ENCODE assay signal across 14 cellular contexts in the genomic region with DNA sequence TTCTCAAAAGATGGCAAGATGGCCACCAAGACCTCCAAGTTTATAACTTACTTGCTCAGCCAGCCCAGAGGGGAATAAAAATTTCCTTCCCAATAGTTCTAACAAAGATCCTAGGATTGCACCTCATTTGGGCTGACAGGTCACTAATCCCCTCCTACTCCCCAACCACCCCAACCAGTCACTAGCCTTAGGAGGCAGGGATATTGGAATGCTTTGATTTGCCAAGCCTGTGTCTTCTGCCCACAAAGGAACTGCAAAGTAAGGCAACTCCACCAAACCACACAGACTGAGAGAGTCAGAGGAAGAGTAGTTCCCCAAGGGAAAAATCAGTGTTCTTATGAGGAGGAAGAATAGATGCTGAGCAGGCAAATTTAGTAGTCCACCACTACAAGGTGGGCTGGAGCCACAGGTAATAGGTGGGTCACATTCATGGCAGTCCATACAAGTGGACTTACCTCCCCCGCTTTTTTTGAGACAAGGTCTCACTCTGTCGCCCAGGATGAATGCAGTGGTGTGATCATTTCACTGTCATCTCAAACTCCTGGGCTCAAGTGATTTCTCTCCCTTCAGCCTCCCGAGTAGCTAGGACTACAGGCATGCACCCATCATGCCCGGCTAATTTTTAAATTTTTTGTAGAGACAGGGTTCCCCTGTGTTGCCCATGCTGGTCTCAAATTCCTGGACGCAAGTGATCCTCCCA. TPM values are rescaled to one million over a fixed set of nuclear protein-coding genes. Genes with fewer than 3 reads are reported as not detected.
DNase-seq lines count a peak whose midpoint lies in the region; ATAC-seq and TF ChIP-seq lines count a peak whose summit lies in the region.
"Had no signal": no experiment of that assay in that cellular context is flagged by ENCODE, and none has a peak within 500 bp of the region (broad histone marks: within the 10 kb centered on the region; RNA-seq: fewer than 3 reads in every experiment).

No MANE protein-coding gene starts in this region.

- peaks cover under 1% of the 10 kb centered on the region for H3K36me3 Mint-ChIP-seq in osteocyte (ENCODE audit: unreplicated experiment)

- TF ChIP-seq CTCF in osteocyte (IDR thresholded peaks at IDR 0.05) = no peak

- no peaks in the 10 kb centered on the region for H3K9me3 Mint-ChIP-seq in osteocyte (ENCODE audit: unreplicated experiment)
- H3K9me3 Mint-ChIP-seq: stimulated activated naive CD8-positive, alpha-beta T cell treated with anti-CD3 and anti-CD28 coated beads, Interleukin-15, amount 100 ng/mL, for 72 hours had no signal

- no peaks in the 10 kb centered on the region for H3K27me3 Mint-ChIP-seq in osteocyte (ENCODE audit: unreplicated experiment)
- H3K27me3 Mint-ChIP-seq: stimulated activated naive CD8-positive, alpha-beta T cell treated with anti-CD3 and anti-CD28 coated beads, Interleukin-15, amount 100 ng/mL, for 72 hours had no signal

- DNase-seq in GM03348 (ENCODE audit: low spot score) (peak; percentile 70), RPMI7951 (ENCODE audit: low read depth) (peak; percentile 64), fibroblast of peridontal ligament (ENCODE audit: extremely low read depth) (peak; percentile 71), osteocyte (ENCODE audit: extremely low spot score, unreplicated experiment) (no peak), KG1 (lab: John Stamatoyannopoulos, UW) (no peak)
- DNase-seq: amygdala; DMS 273 treated with DMSO at 0.1 percent for 48 hours; kidney; NCI-H2171 treated with DMSO at 0.1 percent for 48 hours; occipital lobe; stimulated activated naive CD8-positive, alpha-beta T cell treated with anti-CD3 and anti-CD28 coated beads, Interleukin-15, amount 100 ng/mL, for 72 hours had no signal

- peak overlapping the region; percentile 57 for H3K27ac Mint-ChIP-seq in osteocyte (ENCODE audit: unreplicated experiment)
- H3K27ac Mint-ChIP-seq: stimulated activated naive CD8-positive, alpha-beta T cell treated with anti-CD3 and anti-CD28 coated beads, Interleukin-15, amount 100 ng/mL, for 72 hours had no signal

- ATAC-seq in HG02938 (IDR thresholded peaks at IDR 0.05; ENCODE audit: unreplicated experiment) (no peak), GM19397 (IDR thresholded peaks at IDR 0.05; ENCODE audit: unreplicated experiment) (no peak)
- ATAC-seq: Panc1; stimulated activated naive CD8-positive, alpha-beta T cell treated with anti-CD3 and anti-CD28 coated beads, Interleukin-15, amount 100 ng/mL, for 72 hours had no signal

- peaks cover 48% of the 10 kb centered on the region for H3K4me1 Mint-ChIP-seq in osteocyte (ENCODE audit: unreplicated experiment)

- no peak overlapping the region for H3K4me3 Mint-ChIP-seq in osteocyte (ENCODE audit: unreplicated experiment)
- H3K4me3 Mint-ChIP-seq: stimulated activated naive CD8-positive, alpha-beta T cell treated with anti-CD3 and anti-CD28 coated beads, Interleukin-15, amount 100 ng/mL, for 72 hours had no signal

RNA-seq across cellular contexts. Expression of gene TMEM39B, which starts 3.7 kb away (rescaled TPM):
- total RNA-seq in RPMI7951 (2014; rRNA removed; shearing (Covaris generic)) = 6.9 and 13.0 TPM in 2 replicates
- total RNA-seq in osteocyte = 22.9 and 25.0 TPM in 2 replicates

RNA-seq across cellular contexts. Expression of gene KPNA6, which starts 38.8 kb away (rescaled TPM):
- total RNA-seq in RPMI7951 (2014; rRNA removed; shearing (Covaris generic)) = 39.7 and 40.6 TPM in 2 replicates
- total RNA-seq in osteocyte = 75.3 and 78.2 TPM in 2 replicates

RNA-seq across cellular contexts. Expression of gene KHDRBS1, which starts 55.4 kb away (rescaled TPM):
- 54.4 and 59.0 TPM in 2 replicates for total RNA-seq in RPMI7951 (2014; rRNA removed; shearing (Covaris generic))
- total RNA-seq in osteocyte = 128 and 131 TPM in 2 replicates

Comparison
In these comparisons a context has a peak if more than half of its experiments do, and no peak if none do; other contexts are left out.
1. DNase-seq: peak in GM03348 (single experiment), RPMI7951 (single experiment) and fibroblast of peridontal ligament (single experiment); none in osteocyte (single experiment) and KG1 (single experiment).